ENCODE assay signal across 11 cellular contexts in the genomic region with DNA sequence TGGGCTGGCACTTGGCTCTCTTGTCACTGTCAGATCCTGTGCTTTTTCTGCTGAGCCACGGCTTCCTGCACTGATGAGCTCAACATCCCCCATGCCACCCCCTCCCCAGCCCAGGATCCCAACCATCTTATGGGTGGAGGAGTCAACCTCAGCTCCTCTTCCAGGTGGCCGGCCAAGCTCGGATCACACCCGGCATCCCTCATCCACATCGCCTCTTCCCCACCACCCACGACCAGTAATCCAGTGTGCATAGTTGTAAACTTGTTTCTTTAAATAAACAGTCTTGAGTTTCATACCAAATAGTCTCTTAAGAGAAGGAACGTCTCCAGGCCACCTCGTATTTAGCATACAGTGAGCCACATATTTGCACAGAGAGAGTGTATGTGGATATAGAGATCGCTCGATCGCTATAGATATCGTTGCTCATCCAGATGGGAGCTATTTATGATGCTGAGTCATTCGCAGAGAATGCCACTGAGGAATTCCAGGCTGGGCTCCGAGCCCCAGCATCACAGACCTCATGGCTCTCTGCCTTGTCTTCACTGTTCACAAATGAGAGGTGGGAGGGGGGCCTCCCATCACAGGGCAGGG.
A peak's percentile ranks its signal among the peaks of the same experiment; 100 is the strongest.
DNase-seq lines count a peak whose midpoint lies in the region; ATAC-seq, FAIRE-seq and TF ChIP-seq lines count a peak whose summit lies in the region.
"Had no signal": no experiment of that assay in that cellular context is flagged by ENCODE, and none has a peak within 500 bp of the region (broad histone marks: within the 10 kb centered on the region; RNA-seq: fewer than 3 reads in every experiment).

No MANE protein-coding gene starts in this region.

- TF ChIP-seq EP300 in HepG2 (IDR thresholded peaks at IDR 0.05; ENCODE audit: low read depth in 2 of 2, low read length in 2 of 2) (no peak), HepG2 (CRISPR knock-in tag; IDR thresholded peaks at IDR 0.05; ENCODE audit: borderline replicate concordance) (no peak)

- TF ChIP-seq POLR2A in HepG2 (IDR thresholded peaks at IDR 0.05; ENCODE audit: insufficient read depth in 1 of 2, low read depth in 2 of 2, low read length in 2 of 2) (no peak), right lobe of liver (IDR thresholded peaks at IDR 0.05) (no peak)

- no peak overlapping the region for H3K9ac ChIP-seq in HepG2 (ENCODE audit: insufficient read depth, low read depth, low read length)

- no peaks in the 10 kb centered on the region for H3K79me2 ChIP-seq in HepG2 (ENCODE audit: insufficient read depth, low read length)

- no peak; the same call in 2 of the 3 replicates for ATAC-seq in HepG2
- ATAC-seq in right lobe of liver = no peak

- H3K4me1 ChIP-seq in HepG2 (ENCODE audit: insufficient read depth, low read length) = no peaks in the 10 kb centered on the region
- H3K4me1 ChIP-seq in right lobe of liver = no peaks in the 10 kb centered on the region
- H3K4me1 ChIP-seq in SJCRH30 = peaks cover 8% of the 10 kb centered on the region
- H3K4me1 ChIP-seq in left ventricle myocardium inferior = no peaks in the 10 kb centered on the region

- H3K9me3 ChIP-seq in HepG2 (ENCODE audit: low read length) (no peaks in the 10 kb centered on the region), right lobe of liver (no peaks in the 10 kb centered on the region), SJCRH30 (replicated peaks) (no peaks in the 10 kb centered on the region), left ventricle myocardium inferior (replicated peaks) (no peaks in the 10 kb centered on the region)
- H3K9me3 ChIP-seq: heart right ventricle had no signal

- H3K27ac ChIP-seq in HepG2 (ENCODE audit: extremely low read length, insufficient read depth, low read length) (no peak overlapping the region), right lobe of liver (no peak overlapping the region), SJCRH30 (peak overlapping the region; percentile 5; the same call in 1 of the 2 replicates), left ventricle myocardium inferior (replicated peaks) (no peak overlapping the region)
- H3K27ac ChIP-seq: heart right ventricle had no signal

- H3K27me3 ChIP-seq in HepG2 (ENCODE audit: control insufficient read depth in 1 of 2, insufficient read depth in 2 of 2, low read length in 2 of 2) (no peaks in the 10 kb centered on the region), right lobe of liver (no peaks in the 10 kb centered on the region), SJCRH30 (no peaks in the 10 kb centered on the region), left ventricle myocardium inferior (ENCODE audit: low read depth) (peaks cover 81% of the 10 kb centered on the region)

- H3K36me3 ChIP-seq in HepG2 (replicated peaks in 1 of 2; ENCODE audit: control insufficient read depth in 1 of 2, insufficient read depth in 2 of 2, low read length in 2 of 2) (no peaks in the 10 kb centered on the region), right lobe of liver (no peaks in the 10 kb centered on the region), SJCRH30 (no peaks in the 10 kb centered on the region), left ventricle myocardium inferior (no peaks in the 10 kb centered on the region)
- H3K36me3 ChIP-seq: heart right ventricle had no signal

- no peak overlapping the region for H3K4me2 ChIP-seq in HepG2 (ENCODE audit: low read depth, low read length)

- CTCF ChIA-PET in HepG2 (lab: Yijun Ruan, JAX; ENCODE audit: low intra/inter-chr PET ratio, low total read pairs) = no interaction called here
- CTCF ChIA-PET in HEK293T (lab: Yijun Ruan, JAX) = interaction anchor here (0.6 to 1.1 kb wide), 2 partner anchors 13 to 62 kb away, joined by 3 read pairs; no protein-coding TSS in a partner anchor

- 54% methylated on average over 13 of the region's 14 CpGs for WGBS in HepG2 (ENCODE audit: low lambda C conversion rate)
- WGBS in right lobe of liver (ENCODE audit: insufficient coverage, low coverage, low lambda C conversion rate, missing lambda C conversion rate) = 52% methylated on average over 13 of the region's 14 CpGs

- DNase-seq in HepG2 (ENCODE audit: low spot score) (peak; percentile 47), right lobe of liver (no peak), SJCRH30 (peak; percentile 48 to 58), fibroblast of the conjunctiva (ENCODE audit: low read depth) (peak; percentile 57), urothelium cell line (ENCODE audit: low spot score) (peak; percentile 89), HEK293T (ENCODE audit: extremely low spot score) (no peak), left ventricle myocardium inferior (no peak)
- DNase-seq in central memory CD4-positive, alpha-beta T cell = no peak
- DNase-seq: activated CD4-positive, alpha-beta T cell treated with anti-CD3 and anti-CD28 coated beads, Interleukin-2, amount 10 ng/mL, durations not matched to agents 7 days and 5 days; CD4-positive, alpha-beta T cell; heart right ventricle had no signal

- H3K4me3 ChIP-seq in HepG2 (replicated peaks in 1 of 3; ENCODE audit: insufficient read depth in 1 of 3, low read depth in 2 of 3, low read length in 3 of 3) = no peak overlapping the region
- no peak overlapping the region for H3K4me3 ChIP-seq in right lobe of liver
- H3K4me3 ChIP-seq in SJCRH30 = no peak overlapping the region
- H3K4me3 ChIP-seq in left ventricle myocardium inferior = no peak overlapping the region
- H3K4me3 ChIP-seq: heart right ventricle had no signal

- no TSS peak for BruUV-seq in HepG2 (replicated peaks; lab: Mats Ljungman, UMichigan)

- TF ChIP-seq RAD21 in HepG2 (CRISPR knock-in tag; IDR thresholded peaks at IDR 0.05) = no peak

- POLR2A ChIA-PET in HepG2 (lab: Yijun Ruan, JAX) = no interaction called here
- POLR2A ChIA-PET in HEK293T (lab: Yijun Ruan, JAX) = interaction anchor here (1.9 kb wide), 1 partner anchor 13 kb away, joined by 5 read pairs; no protein-coding TSS in a partner anchor

- FAIRE-seq in HepG2 (lab: Jason Lieb, UNC) = no peak
- FAIRE-seq in urothelium cell line (lab: Jason Lieb, UNC) = peak; percentile 84

- intact Hi-C loops in HepG2 (cut with micrococcal nuclease; ENCODE audit: unreplicated experiment) (no loop called here), right lobe of liver (cut with DNase I) (no loop called here), left ventricle myocardium inferior (cut with micrococcal nuclease) (no loop called here)

- H4K20me1 ChIP-seq in HepG2 (ENCODE audit: insufficient read depth, low read length) = no peaks in the 10 kb centered on the region

- TF ChIP-seq CTCF in HepG2 (CRISPR knock-in tag; IDR thresholded peaks at IDR 0.05) (no peak), right lobe of liver (IDR thresholded peaks at IDR 0.05) (no peak), left ventricle myocardium inferior (IDR thresholded peaks at IDR 0.05; ENCODE audit: borderline replicate concordance) (no peak)

- H2AFZ ChIP-seq in HepG2 (ENCODE audit: low read length) = no peak overlapping the region

- in situ Hi-C loops in HepG2 (cut with HindIII; ENCODE audit: extremely low pct_ligation_motif_present, low pct_unique_long_range_greater_than_20kb) = no loop called here

TF ChIP-seq in HepG2, 621 proteins besides CTCF, POLR2A, EP300 and RAD21:
- TF ChIP-seq, protein P1, sequence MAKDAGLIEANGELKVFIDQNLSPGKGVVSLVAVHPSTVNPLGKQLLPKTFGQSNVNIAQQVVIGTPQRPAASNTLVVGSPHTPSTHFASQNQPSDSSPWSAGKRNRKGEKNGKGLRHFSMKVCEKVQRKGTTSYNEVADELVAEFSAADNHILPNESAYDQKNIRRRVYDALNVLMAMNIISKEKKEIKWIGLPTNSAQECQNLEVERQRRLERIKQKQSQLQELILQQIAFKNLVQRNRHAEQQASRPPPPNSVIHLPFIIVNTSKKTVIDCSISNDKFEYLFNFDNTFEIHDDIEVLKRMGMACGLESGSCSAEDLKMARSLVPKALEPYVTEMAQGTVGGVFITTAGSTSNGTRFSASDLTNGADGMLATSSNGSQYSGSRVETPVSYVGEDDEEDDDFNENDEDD (CRISPR knock-in tag; IDR thresholded peaks at IDR 0.05; ENCODE audit: borderline replicate concordance) = no peak
- TF ChIP-seq FOSL2 (CRISPR knock-in tag; IDR thresholded peaks at IDR 0.05) (peak; percentile 56; the same call in 1 of the 2 replicates), ZNF879 (CRISPR knock-in tag; IDR thresholded peaks at IDR 0.05) (no peak), ZFP82 (CRISPR knock-in tag; IDR thresholded peaks at IDR 0.05; ENCODE audit: borderline replicate concordance) (no peak)

TF ChIP-seq in HEK293T, 16 proteins besides CTCF, POLR2A, EP300 and RAD21:
- no peak for TF ChIP-seq ZNF384 (IDR thresholded peaks at IDR 0.05)
- TF ChIP-seq SUZ12 (IDR thresholded peaks at IDR 0.05) = no peak
- TF ChIP-seq, protein P2, sequence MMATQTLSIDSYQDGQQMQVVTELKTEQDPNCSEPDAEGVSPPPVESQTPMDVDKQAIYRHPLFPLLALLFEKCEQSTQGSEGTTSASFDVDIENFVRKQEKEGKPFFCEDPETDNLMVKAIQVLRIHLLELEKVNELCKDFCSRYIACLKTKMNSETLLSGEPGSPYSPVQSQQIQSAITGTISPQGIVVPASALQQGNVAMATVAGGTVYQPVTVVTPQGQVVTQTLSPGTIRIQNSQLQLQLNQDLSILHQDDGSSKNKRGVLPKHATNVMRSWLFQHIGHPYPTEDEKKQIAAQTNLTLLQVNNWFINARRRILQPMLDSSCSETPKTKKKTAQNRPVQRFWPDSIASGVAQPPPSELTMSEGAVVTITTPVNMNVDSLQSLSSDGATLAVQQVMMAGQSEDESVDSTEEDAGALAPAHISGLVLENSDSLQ (IDR thresholded peaks at IDR 0.05) = no peak
- no peak for TF ChIP-seq BHLHE40 (IDR thresholded peaks at IDR 0.05; ENCODE audit: borderline replicate concordance)
- TF ChIP-seq FOXK2 (IDR thresholded peaks at IDR 0.05) = no peak

Comparison
In these comparisons a context has a peak if more than half of its experiments do, and no peak if none do; other contexts are left out.
1. DNase-seq: peak in HepG2 (single experiment), SJCRH30 (2 of 2), fibroblast of the conjunctiva (single experiment) and urothelium cell line (single experiment); none in right lobe of liver (0 of 3), central memory CD4-positive, alpha-beta T cell (single experiment), HEK293T (single experiment) and left ventricle myocardium inferior (single experiment).